20 cellular contexts compared by ENCODE assay signal in genomic region chr19:16013851-16014840, GRCh38.
DNase-seq lines count a peak whose midpoint lies in the region; ATAC-seq, FAIRE-seq and TF ChIP-seq lines count a peak whose summit lies in the region.
"Had no signal": no experiment of that assay in that cellular context is flagged by ENCODE, and none has a peak within 500 bp of the region (broad histone marks: within the 10 kb centered on the region; RNA-seq: fewer than 3 reads in every experiment).

No MANE protein-coding gene starts in this region.

- no peaks in the 10 kb centered on the region for H3K36me3 ChIP-seq in BLaER1 treated with 17β-estradiol and CSF1 and Interleukin-3, amounts not matched to agents 10 nM and 100 nM
- H3K36me3 ChIP-seq in astrocyte (ENCODE audit: insufficient read depth, low read length) = no peaks in the 10 kb centered on the region
- H3K36me3 ChIP-seq in osteoblast (ENCODE audit: insufficient read depth, low read length) = no peaks in the 10 kb centered on the region
- H3K36me3 ChIP-seq: Peyer's patch, SJCRH30 had no signal

- DNase-seq in activated CD4-positive, alpha-beta T cell treated with anti-CD3 and anti-CD28 coated beads for 36 hours = peak; percentile 1
- DNase-seq in activated CD4-positive, alpha-beta T cell treated with anti-CD3 and anti-CD28 coated beads, Interleukin-2, amount 50 U/mL, for 4 hours = no peak
- DNase-seq in astrocyte (ENCODE audit: low read depth) (no peak), osteoblast (ENCODE audit: insufficient read length, low spot score, missing footprints) (peak; percentile 41), GF-D8 (lab: John Stamatoyannopoulos, UW) (no peak), NCI-H2029 treated with DMSO at 0.1 percent for 48 hours (lab: John Stamatoyannopoulos, UW) (no peak)
- DNase-seq: AML-193, DMS53, EL, KG1, NCI-H1694, NCI-H2081 treated with DMSO at 0.1 percent for 48 hours, NCI-H2171 treated with DMSO at 0.1 percent for 48 hours, NCI-H524 treated with DMSO at 0.1 percent for 48 hours, NCI-H82, SJCRH30 had no signal

- no peak overlapping the region for H3K9ac ChIP-seq in BLaER1 treated with 17β-estradiol and CSF1 and Interleukin-3, amounts not matched to agents 10 nM and 100 nM
- no peak overlapping the region for H3K9ac ChIP-seq in astrocyte (ENCODE audit: low read length)

- H3K79me2 ChIP-seq in astrocyte (ENCODE audit: insufficient read depth, low read length) (no peaks in the 10 kb centered on the region), osteoblast (ENCODE audit: insufficient read depth, low read length) (no peaks in the 10 kb centered on the region)

- no peaks in the 10 kb centered on the region for H3K27me3 Mint-ChIP-seq in activated CD4-positive, alpha-beta T cell treated with anti-CD3 and anti-CD28 coated beads for 36 hours
- H3K27me3 Mint-ChIP-seq in astrocyte (ENCODE audit: low read depth, unreplicated experiment) = no peaks in the 10 kb centered on the region

- no peaks in the 10 kb centered on the region for H3K4me1 Mint-ChIP-seq in activated CD4-positive, alpha-beta T cell treated with anti-CD3 and anti-CD28 coated beads for 36 hours
- H3K4me1 Mint-ChIP-seq in astrocyte (ENCODE audit: low read depth, unreplicated experiment) = no peaks in the 10 kb centered on the region

- no peak overlapping the region for H3K4me3 Mint-ChIP-seq in activated CD4-positive, alpha-beta T cell treated with anti-CD3 and anti-CD28 coated beads for 36 hours
- H3K4me3 Mint-ChIP-seq in astrocyte (ENCODE audit: unreplicated experiment) = no peak overlapping the region

- no peaks in the 10 kb centered on the region for H4K20me1 ChIP-seq in BLaER1 treated with 17β-estradiol and CSF1 and Interleukin-3, amounts not matched to agents 10 nM and 100 nM
- H4K20me1 ChIP-seq in astrocyte (ENCODE audit: insufficient read depth, low read length) (no peaks in the 10 kb centered on the region), osteoblast (ENCODE audit: insufficient read depth, low read length) (no peaks in the 10 kb centered on the region)

- H3K9me3 ChIP-seq in BLaER1 treated with 17β-estradiol and CSF1 and Interleukin-3, amounts not matched to agents 10 nM and 100 nM (replicated peaks in 1 of 11) = 0 out of 22 replicates have a peak, but pooled peaks cover 0 to 6% (median 0%) of the 10 kb centered on the region in 11 experiments
- H3K9me3 ChIP-seq in astrocyte (ENCODE audit: insufficient read depth, low read depth, low read length) = no peaks in the 10 kb centered on the region
- H3K9me3 ChIP-seq in osteoblast (ENCODE audit: low read depth, low read length) = no peaks in the 10 kb centered on the region
- H3K9me3 ChIP-seq: Peyer's patch, SJCRH30 had no signal

- H3K27ac ChIP-seq in BLaER1 treated with 17β-estradiol and CSF1 and Interleukin-3, amounts not matched to agents 10 nM and 100 nM = no peak overlapping the region
- no peak overlapping the region for H3K27ac ChIP-seq in astrocyte (ENCODE audit: low read depth, low read length)
- H3K27ac ChIP-seq in osteoblast (ENCODE audit: low read depth, low read length) = no peak overlapping the region
- H3K27ac ChIP-seq: Peyer's patch, SJCRH30 had no signal

- CTCF ChIA-PET in activated CD4-positive, alpha-beta T cell treated with anti-CD3 and anti-CD28 coated beads for 36 hours (lab: Charles Lee) = interaction anchor here (0.7 kb wide), 1 partner anchor 43 kb away, joined by 3 read pairs; no protein-coding TSS in a partner anchor

- H3K9me3 Mint-ChIP-seq in activated CD4-positive, alpha-beta T cell treated with anti-CD3 and anti-CD28 coated beads for 36 hours (ENCODE audit: low read depth) = no peaks in the 10 kb centered on the region
- H3K9me3 Mint-ChIP-seq in astrocyte (ENCODE audit: unreplicated experiment) = peaks cover 22% of the 10 kb centered on the region

- intact Hi-C loops in activated CD4-positive, alpha-beta T cell treated with anti-CD3 and anti-CD28 coated beads for 36 hours (cut with DNase I, micrococcal nuclease) = no loop called here

- no peak for TF ChIP-seq CTCF in astrocyte (IDR thresholded peaks at IDR 0.05; ENCODE audit: insufficient read depth, low read depth, low read length)
- no peak for TF ChIP-seq CTCF in osteoblast (IDR thresholded peaks at IDR 0.05; ENCODE audit: extremely low read depth, low read depth, low read length)

- no peaks in the 10 kb centered on the region for H3K36me3 Mint-ChIP-seq in activated CD4-positive, alpha-beta T cell treated with anti-CD3 and anti-CD28 coated beads for 36 hours (ENCODE audit: low read depth)
- no peaks in the 10 kb centered on the region for H3K36me3 Mint-ChIP-seq in astrocyte (ENCODE audit: low read depth, unreplicated experiment)

- peak overlapping the region in 7 of 11 experiments; percentile 4 to 44 (median 22); a peak in 7 of 22 replicates for H3K4me2 ChIP-seq in BLaER1 treated with 17β-estradiol and CSF1 and Interleukin-3, amounts not matched to agents 10 nM and 100 nM
- H3K4me2 ChIP-seq in astrocyte (ENCODE audit: low read length) = no peak overlapping the region
- H3K4me2 ChIP-seq in osteoblast (ENCODE audit: insufficient read depth, low read length) = no peak overlapping the region

- POLR2A ChIA-PET in activated CD4-positive, alpha-beta T cell treated with anti-CD3 and anti-CD28 coated beads for 36 hours (lab: Charles Lee) = interaction anchor here (0.7 kb wide), 1 partner anchor 13 kb away, joined by 3 read pairs; no protein-coding TSS in a partner anchor

- H3K27me3 ChIP-seq in BLaER1 treated with 17β-estradiol and CSF1 and Interleukin-3, amounts not matched to agents 10 nM and 100 nM = no peaks in the 10 kb centered on the region
- H3K27me3 ChIP-seq in astrocyte (ENCODE audit: insufficient read depth, low read length) = no peaks in the 10 kb centered on the region
- no peaks in the 10 kb centered on the region for H3K27me3 ChIP-seq in osteoblast (ENCODE audit: insufficient read depth, low read length)
- H3K27me3 ChIP-seq: Peyer's patch had no signal

- H3K4me1 ChIP-seq in BLaER1 treated with 17β-estradiol and CSF1 and Interleukin-3, amounts not matched to agents 10 nM and 100 nM = peaks cover 0 to 21% (median 10%) of the 10 kb centered on the region in 10 experiments; a peak in 13 of 20 replicates
- H3K4me1 ChIP-seq in astrocyte (ENCODE audit: insufficient read depth, low read length) (no peaks in the 10 kb centered on the region), osteoblast (ENCODE audit: insufficient read depth, low read length) (no peaks in the 10 kb centered on the region)
- H3K4me1 ChIP-seq: Peyer's patch, SJCRH30 had no signal

- no peak for ATAC-seq in activated CD4-positive, alpha-beta T cell treated with anti-CD3 and anti-CD28 coated beads for 36 hours
- ATAC-seq in esophagus mucosa = no peak

- no peak overlapping the region for H3K4me3 ChIP-seq in BLaER1 treated with 17β-estradiol and CSF1 and Interleukin-3, amounts not matched to agents 10 nM and 100 nM
- no peak overlapping the region for H3K4me3 ChIP-seq in astrocyte (ENCODE audit: insufficient read depth, low read depth, low read length)
- no peak overlapping the region for H3K4me3 ChIP-seq in osteoblast (ENCODE audit: insufficient read depth, low read length)
- H3K4me3 ChIP-seq: Peyer's patch, SJCRH30 had no signal

- no peak for FAIRE-seq in astrocyte (lab: Jason Lieb, UNC)
- FAIRE-seq: D721Med had no signal

- H2AFZ ChIP-seq in astrocyte (ENCODE audit: low read depth, low read length) (no peak overlapping the region), osteoblast (ENCODE audit: low read length) (no peak overlapping the region)

- no peak overlapping the region for H3K27ac Mint-ChIP-seq in activated CD4-positive, alpha-beta T cell treated with anti-CD3 and anti-CD28 coated beads for 36 hours
- H3K27ac Mint-ChIP-seq in astrocyte (ENCODE audit: unreplicated experiment) = peak overlapping the region; percentile 53

Comparison
In these comparisons a context has a peak if more than half of its experiments do, and no peak if none do; other contexts are left out.
1. DNase-seq: peak in activated CD4-positive, alpha-beta T cell treated with anti-CD3 and anti-CD28 coated beads for 36 hours (single experiment) and osteoblast (single experiment); none in activated CD4-positive, alpha-beta T cell treated with anti-CD3 and anti-CD28 coated beads, Interleukin-2, amount 50 U/mL, for 4 hours (0 of 2), astrocyte (single experiment), GF-D8 (single experiment) and NCI-H2029 treated with DMSO at 0.1 percent for 48 hours (single experiment).
2. H3K4me2 ChIP-seq: peak in BLaER1 treated with 17β-estradiol and CSF1 and Interleukin-3, amounts not matched to agents 10 nM and 100 nM (7 of 11); none in astrocyte (single experiment) and osteoblast (single experiment).